9 cellular contexts compared by ENCODE assay signal in the genomic region with DNA sequence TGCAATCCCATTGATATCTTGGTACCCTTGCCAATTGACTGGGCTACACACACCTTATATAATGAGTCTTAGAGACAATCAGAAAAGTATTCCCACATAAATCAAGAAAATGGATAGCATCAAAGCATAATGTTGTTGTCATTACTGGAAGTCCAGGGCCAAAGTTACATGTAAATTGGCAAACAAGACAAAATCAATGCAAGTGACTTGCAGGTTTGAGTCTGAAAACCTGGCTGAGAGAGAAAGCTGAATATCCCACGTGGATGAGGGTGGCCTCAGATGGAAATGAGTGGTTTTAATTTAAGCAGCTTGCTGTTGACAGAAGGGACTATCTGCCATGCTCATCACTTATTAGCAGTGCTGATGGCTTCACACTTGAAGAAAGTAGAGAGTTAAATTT.
"Had no signal": no experiment of that assay in that cellular context is flagged by ENCODE, and none has a peak within 500 bp of the region (broad histone marks: within the 10 kb centered on the region; RNA-seq: fewer than 3 reads in every experiment).

No MANE protein-coding gene starts in this region.

- H3K4me1 ChIP-seq: HAP-1 had no signal

- H3K9me3 ChIP-seq: HAP-1 had no signal

- H3K4me3 Mint-ChIP-seq: HFFc6 had no signal

- H3K27ac Mint-ChIP-seq: HFFc6 had no signal

- H2AFZ ChIP-seq: GM23248 had no signal

- DNase-seq: GM23248, GOT3, H7, HFFc6, IMR-90 had no signal

- H3K27ac ChIP-seq: GM23248, HL-60 had no signal

- ATAC-seq: HCT116, K562 had no signal

- H3K4me3 ChIP-seq: GM23248, HAP-1, K562 had no signal

- H3K36me3 ChIP-seq: HAP-1 had no signal
